ENCODE assay signal across 14 cellular contexts in genomic region chr11:134949121-134949591, GRCh38.
DNase-seq lines count a peak whose midpoint lies in the region; ATAC-seq and TF ChIP-seq lines count a peak whose summit lies in the region.
"Had no signal": no experiment of that assay in that cellular context is flagged by ENCODE, and none has a peak within 500 bp of the region (broad histone marks: within the 10 kb centered on the region; RNA-seq: fewer than 3 reads in every experiment).

No MANE protein-coding gene starts in this region.

- H3K9me3 Mint-ChIP-seq in activated T-helper 17 cell treated with anti-CD3 and anti-CD28 coated beads, Interleukin-2, amount 50 U/mL, for 72 hours, result no peaks in the 10 kb centered on the region
- H3K9me3 Mint-ChIP-seq: activated naive CD4-positive, alpha-beta T cell treated with anti-CD3 and anti-CD28 coated beads for 36 hours had no signal

- no peaks in the 10 kb centered on the region for H3K36me3 Mint-ChIP-seq in activated T-helper 17 cell treated with anti-CD3 and anti-CD28 coated beads, Interleukin-2, amount 50 U/mL, for 72 hours (ENCODE audit: low read depth)
- H3K36me3 Mint-ChIP-seq: naive B cell had no signal

- no peaks in the 10 kb centered on the region for H3K9me3 ChIP-seq in adrenal gland (replicated peaks in 1 of 3)

- H3K4me3 ChIP-seq in adrenal gland, result no peak overlapping the region
- H3K4me3 ChIP-seq: PC-9 had no signal

- H3K27me3 ChIP-seq in adrenal gland, result no peaks in the 10 kb centered on the region

- ATAC-seq in sciatic nerve, result peak; percentile 76
- ATAC-seq in activated T-helper 17 cell treated with anti-CD3 and anti-CD28 coated beads, Interleukin-2, amount 50 U/mL, for 72 hours (replicated peaks), result no peak
- no peak for ATAC-seq in HG03469 (IDR thresholded peaks at IDR 0.05; ENCODE audit: unreplicated experiment)
- ATAC-seq: activated CD4-positive, alpha-beta T cell treated with anti-CD3 and anti-CD28 coated beads for 36 hours had no signal

- no peak overlapping the region for H3K27ac ChIP-seq in adrenal gland
- H3K27ac ChIP-seq: PC-9 had no signal

- DNase-seq in GM04503 (ENCODE audit: low read depth), result peak; percentile 83
- peak in 4 of 7 donors; percentile 11 to 30 (median 21) for DNase-seq in adrenal gland
- DNase-seq in foreskin melanocyte, result peak; percentile 0
- DNase-seq in sciatic nerve (ENCODE audit: low spot score), result no peak
- no peak for DNase-seq in NOMO-1 treated with dmso at 0.1 percent for 144 hours (lab: John Stamatoyannopoulos, UW; ENCODE audit: unreplicated experiment)
- no peak for DNase-seq in NCI-H446 (lab: John Stamatoyannopoulos, UW)
- DNase-seq: activated CD4-positive, alpha-beta T cell treated with anti-CD3 and anti-CD28 coated beads for 36 hours; activated naive CD4-positive, alpha-beta T cell treated with anti-CD3 and anti-CD28 coated beads for 36 hours; GF-D8; MV-4-11; naive B cell had no signal

- WGBS in adrenal gland, 4 donors, result 32 to 53% (median 42%) methylated on average over 2 to 3 of the region's 3 CpGs

- no peak overlapping the region for H3K4me3 Mint-ChIP-seq in activated T-helper 17 cell treated with anti-CD3 and anti-CD28 coated beads, Interleukin-2, amount 50 U/mL, for 72 hours
- H3K4me3 Mint-ChIP-seq: activated CD4-positive, alpha-beta T cell treated with anti-CD3 and anti-CD28 coated beads for 36 hours; activated naive CD4-positive, alpha-beta T cell treated with anti-CD3 and anti-CD28 coated beads for 36 hours; naive B cell had no signal

- no peaks in the 10 kb centered on the region for H3K36me3 ChIP-seq in adrenal gland (replicated peaks in 1 of 2)

- H3K27me3 Mint-ChIP-seq in activated T-helper 17 cell treated with anti-CD3 and anti-CD28 coated beads, Interleukin-2, amount 50 U/mL, for 72 hours, result peaks cover 21% of the 10 kb centered on the region

- no peak overlapping the region for H3K27ac Mint-ChIP-seq in activated T-helper 17 cell treated with anti-CD3 and anti-CD28 coated beads, Interleukin-2, amount 50 U/mL, for 72 hours
- H3K27ac Mint-ChIP-seq: activated CD4-positive, alpha-beta T cell treated with anti-CD3 and anti-CD28 coated beads for 36 hours; activated naive CD4-positive, alpha-beta T cell treated with anti-CD3 and anti-CD28 coated beads for 36 hours; naive B cell had no signal

- TF ChIP-seq POLR2A in adrenal gland (IDR thresholded peaks at IDR 0.05), result no peak

- H3K4me1 Mint-ChIP-seq in activated T-helper 17 cell treated with anti-CD3 and anti-CD28 coated beads, Interleukin-2, amount 50 U/mL, for 72 hours, result no peaks in the 10 kb centered on the region
- H3K4me1 Mint-ChIP-seq: activated CD4-positive, alpha-beta T cell treated with anti-CD3 and anti-CD28 coated beads for 36 hours; naive B cell had no signal

- no peaks in the 10 kb centered on the region for H3K4me1 ChIP-seq in adrenal gland (replicated peaks in 1 of 2)

- TF ChIP-seq CTCF in adrenal gland (IDR thresholded peaks at IDR 0.05), result no peak

- intact Hi-C loops in adrenal gland (cut with DNase I), result no loop called here
- intact Hi-C loops in sciatic nerve (cut with DNase I), result no loop called here

Comparison
In these comparisons a context has a peak if more than half of its experiments do, and no peak if none do; other contexts are left out.
1. DNase-seq: peak in GM04503 (single experiment), adrenal gland (4 of 7) and foreskin melanocyte (single experiment); none in sciatic nerve (single experiment), NOMO-1 treated with dmso at 0.1 percent for 144 hours (single experiment) and NCI-H446 (0 of 2).